ENCODE assay signal across 10 cellular contexts in the genomic region with DNA sequence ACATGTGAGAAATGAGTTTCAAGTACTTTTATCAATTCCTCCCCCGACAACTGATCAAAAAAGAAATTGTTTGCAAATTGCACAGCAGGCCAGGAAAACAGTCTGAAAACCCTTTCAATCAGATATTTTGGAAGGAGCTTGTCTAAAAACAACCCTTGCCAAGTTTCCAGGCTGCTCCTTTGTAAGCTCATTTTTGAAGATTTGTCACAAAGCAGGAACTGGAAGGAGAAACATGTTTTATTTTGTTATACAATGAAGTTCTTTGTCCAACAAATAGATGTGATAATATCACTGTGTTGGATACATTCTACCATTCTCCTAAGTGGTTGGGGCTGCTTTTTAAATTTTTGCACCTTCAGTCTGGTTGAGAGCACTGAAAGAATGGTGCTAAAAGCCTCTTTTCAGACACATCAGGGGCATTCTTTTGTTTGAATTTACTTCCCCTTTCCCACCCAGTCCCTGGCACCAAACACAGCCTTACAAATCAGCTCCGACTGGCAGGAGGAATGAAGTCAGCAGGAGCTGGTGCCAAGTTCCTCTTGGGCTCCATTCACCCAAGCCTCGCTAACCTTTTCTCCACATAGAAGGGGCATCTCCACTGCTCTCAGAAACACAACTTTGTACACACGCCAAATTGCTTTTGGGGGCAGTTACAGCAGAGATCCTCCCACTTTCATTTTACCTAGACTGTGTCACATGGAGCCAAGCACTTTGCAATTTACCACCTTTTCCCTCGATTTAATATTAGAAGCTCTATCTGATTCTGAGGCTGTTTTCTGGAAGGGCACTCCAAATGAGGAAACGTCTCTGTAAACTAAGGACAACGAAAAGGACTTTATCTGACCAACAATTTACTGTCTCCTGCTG.
A peak's percentile ranks its signal among the peaks of the same experiment; 100 is the strongest.
DNase-seq lines count a peak whose midpoint lies in the region; ATAC-seq and TF ChIP-seq lines count a peak whose summit lies in the region.
"Had no signal": no experiment of that assay in that cellular context is flagged by ENCODE, and none has a peak within 500 bp of the region (broad histone marks: within the 10 kb centered on the region; RNA-seq: fewer than 3 reads in every experiment).

No MANE protein-coding gene starts in this region.

- intact Hi-C loops in activated T-helper 1 cell treated with anti-CD3 and anti-CD28 coated beads, Interleukin-12 subunit alpha, Interleukin-12 subunit beta, Interleukin-2, Interleukin-4 antibody, amounts not matched to agents 30 ng/mL and 10 ng/mL and 1 ng/mL, durations not matched to agents 14 hours and 24 hours and 36 hours (cut with micrococcal nuclease) = no loop called here

- H2AFZ ChIP-seq in hepatocyte = no peak overlapping the region

- peaks cover 5% of the 10 kb centered on the region for H3K27me3 Mint-ChIP-seq in activated T-helper 1 cell treated with anti-CD3 and anti-CD28 coated beads, Interleukin-12 subunit alpha, Interleukin-12 subunit beta, Interleukin-2, Interleukin-4 antibody, amounts not matched to agents 30 ng/mL and 10 ng/mL and 1 ng/mL, durations not matched to agents 14 hours and 24 hours and 36 hours (ENCODE audit: insufficient read depth)

- no peak overlapping the region for H3K4me3 Mint-ChIP-seq in activated T-helper 1 cell treated with anti-CD3 and anti-CD28 coated beads, Interleukin-12 subunit alpha, Interleukin-12 subunit beta, Interleukin-2, Interleukin-4 antibody, amounts not matched to agents 30 ng/mL and 10 ng/mL and 1 ng/mL, durations not matched to agents 14 hours and 24 hours and 36 hours

- no peaks in the 10 kb centered on the region for H3K36me3 Mint-ChIP-seq in activated T-helper 1 cell treated with anti-CD3 and anti-CD28 coated beads, Interleukin-12 subunit alpha, Interleukin-12 subunit beta, Interleukin-2, Interleukin-4 antibody, amounts not matched to agents 30 ng/mL and 10 ng/mL and 1 ng/mL, durations not matched to agents 14 hours and 24 hours and 36 hours (ENCODE audit: low read depth)

- H3K9me2 ChIP-seq in hepatocyte (replicated peaks; ENCODE audit: insufficient read depth) = no peaks in the 10 kb centered on the region

- H3K79me2 ChIP-seq in hepatocyte = no peaks in the 10 kb centered on the region

- H3K36me3 ChIP-seq in MG63 (no peaks in the 10 kb centered on the region), hepatocyte (replicated peaks; ENCODE audit: insufficient read depth, low read depth) (no peaks in the 10 kb centered on the region)
- H3K36me3 ChIP-seq: cardiac muscle cell had no signal

- H3K27me3 ChIP-seq in MG63 = no peaks in the 10 kb centered on the region
- H3K27me3 ChIP-seq in hepatocyte = no peaks in the 10 kb centered on the region
- H3K27me3 ChIP-seq: cardiac muscle cell had no signal

- H3K4me1 Mint-ChIP-seq in activated T-helper 1 cell treated with anti-CD3 and anti-CD28 coated beads, Interleukin-12 subunit alpha, Interleukin-12 subunit beta, Interleukin-2, Interleukin-4 antibody, amounts not matched to agents 30 ng/mL and 10 ng/mL and 1 ng/mL, durations not matched to agents 14 hours and 24 hours and 36 hours (ENCODE audit: low read depth) = no peaks in the 10 kb centered on the region

- H3K27ac ChIP-seq in hepatocyte = peak overlapping the region; percentile 38
- H3K27ac ChIP-seq in temporal lobe (ENCODE audit: low read depth, low read length) = peak overlapping the region; percentile 11
- H3K27ac ChIP-seq: cardiac muscle cell had no signal

- ATAC-seq in GM18511 (IDR thresholded peaks at IDR 0.05; ENCODE audit: unreplicated experiment) (no peak), HG02870 (IDR thresholded peaks at IDR 0.05; ENCODE audit: unreplicated experiment) (no peak)
- ATAC-seq: GM12878 had no signal

- H4K20me1 ChIP-seq in hepatocyte (ENCODE audit: insufficient read depth, poor library complexity, severe bottlenecking) = no peaks in the 10 kb centered on the region

- no peak overlapping the region for H3K4me2 ChIP-seq in hepatocyte

- CTCF ChIA-PET in HEK293T (lab: Yijun Ruan, JAX) = no interaction called here

- no peak for TF ChIP-seq CTCF in hepatocyte (IDR thresholded peaks at IDR 0.05; ENCODE audit: poor library complexity)

- no peaks in the 10 kb centered on the region for H3K9me3 Mint-ChIP-seq in activated T-helper 1 cell treated with anti-CD3 and anti-CD28 coated beads, Interleukin-12 subunit alpha, Interleukin-12 subunit beta, Interleukin-2, Interleukin-4 antibody, amounts not matched to agents 30 ng/mL and 10 ng/mL and 1 ng/mL, durations not matched to agents 14 hours and 24 hours and 36 hours

- H3K27ac Mint-ChIP-seq in activated T-helper 1 cell treated with anti-CD3 and anti-CD28 coated beads, Interleukin-12 subunit alpha, Interleukin-12 subunit beta, Interleukin-2, Interleukin-4 antibody, amounts not matched to agents 30 ng/mL and 10 ng/mL and 1 ng/mL, durations not matched to agents 14 hours and 24 hours and 36 hours = peak overlapping the region; percentile 55

- POLR2A ChIA-PET in HEK293T (lab: Yijun Ruan, JAX) = no interaction called here

- WGBS in hepatocyte (ENCODE audit: low lambda C conversion rate, missing lambda C conversion rate) = 62% methylated on average over 7 of the region's 7 CpGs

- H3K4me1 ChIP-seq in hepatocyte (ENCODE audit: insufficient read depth) = no peaks in the 10 kb centered on the region

- DNase-seq in MG63 (peak; percentile 83), hepatocyte (ENCODE audit: low spot score) (no peak), HEK293T (ENCODE audit: extremely low spot score) (no peak)
- DNase-seq in activated T-helper 1 cell treated with anti-CD3 and anti-CD28 coated beads, Interleukin-12 subunit alpha, Interleukin-12 subunit beta, Interleukin-2, Interleukin-4 antibody, amounts not matched to agents 30 ng/mL and 10 ng/mL and 1 ng/mL, durations not matched to agents 14 hours and 24 hours and 36 hours (ENCODE audit: low spot score) = no peak
- DNase-seq: NCI-H1930 had no signal

- H3K9me3 ChIP-seq in MG63 (no peaks in the 10 kb centered on the region), hepatocyte (ENCODE audit: low read depth) (no peaks in the 10 kb centered on the region)

- no peak overlapping the region for H3K4me3 ChIP-seq in MG63
- H3K4me3 ChIP-seq in hepatocyte = no peak overlapping the region
- H3K4me3 ChIP-seq: cardiac muscle cell, GM12878 had no signal

TF ChIP-seq in HEK293T, 16 proteins besides CTCF, POLR2A, EP300 and RAD21:
- TF ChIP-seq SUZ12 (IDR thresholded peaks at IDR 0.05) = no peak
- no peak for TF ChIP-seq ARNT (IDR thresholded peaks at IDR 0.05)
- no peak for TF ChIP-seq PKNOX1 (IDR thresholded peaks at IDR 0.05)
- TF ChIP-seq TARDBP (IDR thresholded peaks at IDR 0.05) = no peak
- no peak for TF ChIP-seq FOXM1 (IDR thresholded peaks at IDR 0.05; ENCODE audit: borderline replicate concordance)
- no peak for TF ChIP-seq HDGF (IDR thresholded peaks at IDR 0.05; ENCODE audit: borderline replicate concordance)
- TF ChIP-seq L3MBTL2 (conservative IDR thresholded peaks at IDR 0.05) = no peak
- TF ChIP-seq ZNF384 (IDR thresholded peaks at IDR 0.05) = no peak
- TF ChIP-seq FOXK2 (IDR thresholded peaks at IDR 0.05) = no peak
- no peak for TF ChIP-seq CTBP1 (IDR thresholded peaks at IDR 0.05; ENCODE audit: borderline replicate concordance)
- TF ChIP-seq NFRKB (IDR thresholded peaks at IDR 0.05) = no peak
- TF ChIP-seq ELF4 (IDR thresholded peaks at IDR 0.05) = no peak
- TF ChIP-seq BHLHE40 (IDR thresholded peaks at IDR 0.05; ENCODE audit: borderline replicate concordance) = no peak
- no peak for TF ChIP-seq FOXA1 (IDR thresholded peaks at IDR 0.05)
- TF ChIP-seq LEF1 (IDR thresholded peaks at IDR 0.05; ENCODE audit: borderline replicate concordance) = no peak
- no peak for TF ChIP-seq SP1 (IDR thresholded peaks at IDR 0.05)
